1 cellular context compared by ENCODE assay signal in the genomic region with DNA sequence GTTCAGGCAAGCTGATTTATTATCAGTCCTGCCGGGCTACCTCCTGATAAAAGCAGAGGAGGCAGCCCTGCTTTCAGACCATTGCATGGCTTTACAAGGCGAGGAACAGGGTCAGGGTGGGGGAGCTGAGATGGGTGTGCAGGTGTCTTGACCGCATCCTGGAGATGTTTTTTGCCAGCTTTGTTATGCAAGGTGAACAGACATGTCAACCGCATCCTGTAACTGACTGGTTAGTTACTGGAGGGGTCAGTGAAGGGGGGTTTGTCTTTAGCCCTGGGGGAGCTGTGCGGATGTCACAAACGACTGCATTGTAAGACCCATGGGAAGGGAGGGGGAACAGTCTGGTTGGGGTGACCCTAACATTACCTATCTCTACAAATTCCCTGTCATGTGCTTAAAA.
TF ChIP-seq lines count a peak whose summit lies in the region.

No MANE protein-coding gene starts in this region.

TF ChIP-seq in GM12878, 131 proteins besides CTCF, POLR2A, EP300 and RAD21 (continued from another document):
- TF ChIP-seq SKIL (IDR thresholded peaks at IDR 0.05; ENCODE audit: low read depth, poor library complexity, severe bottlenecking): no peak
- no peak for TF ChIP-seq HDAC2 (IDR thresholded peaks at IDR 0.05)
- TF ChIP-seq NFIC (IDR thresholded peaks at IDR 0.05; ENCODE audit: low read depth, low read length): 0 out of 2 replicates have a peak, but pooled peaks have one; percentile 30
- TF ChIP-seq BCL11A (IDR thresholded peaks at IDR 0.05; ENCODE audit: low read depth, low read length): peak; percentile 67; the same call in 1 of the 2 replicates
- peak in 1 of 2 experiments; percentile 18; a peak in 1 of 4 replicates for TF ChIP-seq ETV6 (conservative IDR thresholded peaks at IDR 0.05 in 1 of 2, IDR thresholded peaks at IDR 0.05 in 1 of 2; ENCODE audit: borderline replicate concordance in 1 of 2, low read depth in 1 of 2)
